1 cellular context compared by ENCODE assay signal in genomic region chr5:180809403-180810209, GRCh38.
A peak's percentile ranks its signal among the peaks of the same experiment; 100 is the strongest.
TF ChIP-seq lines count a peak whose summit lies in the region.

No MANE protein-coding gene starts in this region.

TF ChIP-seq in HepG2, 621 proteins besides CTCF, POLR2A, EP300 and RAD21 (continued from another document and continues in another):
- TF ChIP-seq MED13 (CRISPR knock-in tag; IDR thresholded peaks at IDR 0.05) (0 out of 2 replicates have a peak, but pooled peaks have one; percentile 11), ZFAT (CRISPR knock-in tag; conservative IDR thresholded peaks at IDR 0.05) (no peak), ZMAT3 (CRISPR knock-in tag; conservative IDR thresholded peaks at IDR 0.05) (0 out of 2 replicates have a peak, but pooled peaks have one; percentile 9), ZNF230 (CRISPR knock-in tag; IDR thresholded peaks at IDR 0.05) (0 out of 2 replicates have a peak, but pooled peaks have one; percentile 20), ZNF740 (CRISPR knock-in tag; IDR thresholded peaks at IDR 0.05) (0 out of 2 replicates have a peak, but pooled peaks have one; percentile 17), ZUFSP (CRISPR knock-in tag; IDR thresholded peaks at IDR 0.05; ENCODE audit: borderline replicate concordance) (no peak), CREM (IDR thresholded peaks at IDR 0.05) (peak; percentile 4; the same call in 1 of the 2 replicates), CREM (CRISPR knock-in tag; IDR thresholded peaks at IDR 0.05) (no peak), TEAD3 (CRISPR knock-in tag; optimal IDR thresholded peaks at IDR 0.05; ENCODE audit: borderline replicate concordance) (peak; percentile 12), ZBTB42 (CRISPR knock-in tag; IDR thresholded peaks at IDR 0.05) (no peak), GPBP1L1 (CRISPR knock-in tag; IDR thresholded peaks at IDR 0.05) (no peak), ZFX (CRISPR knock-in tag; IDR thresholded peaks at IDR 0.05; ENCODE audit: low read depth) (peak; percentile 65), ATF2 (CRISPR knock-in tag; IDR thresholded peaks at IDR 0.05) (peak; percentile 2; the same call in 1 of the 2 replicates), SMARCE1 (IDR thresholded peaks at IDR 0.05; ENCODE audit: borderline replicate concordance) (no peak), AFF4 (CRISPR knock-in tag; IDR thresholded peaks at IDR 0.05) (no peak), ZNF17 (CRISPR knock-in tag; IDR thresholded peaks at IDR 0.05) (0 out of 2 replicates have a peak, but pooled peaks have one; percentile 32), FOXP1 (IDR thresholded peaks at IDR 0.05) (peak; percentile 55; the same call in 1 of the 2 replicates), FOXP1 (CRISPR knock-in tag; IDR thresholded peaks at IDR 0.05) (peak; percentile 89), CAMTA2 (CRISPR knock-in tag; IDR thresholded peaks at IDR 0.05; ENCODE audit: borderline replicate concordance) (no peak), ZHX2 (IDR thresholded peaks at IDR 0.05; ENCODE audit: low read depth) (no peak), ZHX2 (CRISPR knock-in tag; IDR thresholded peaks at IDR 0.05; ENCODE audit: borderline replicate concordance) (no peak), FOSL2 (CRISPR knock-in tag; IDR thresholded peaks at IDR 0.05) (0 out of 2 replicates have a peak, but pooled peaks have one; percentile 6), ZBTB7A (CRISPR knock-in tag; IDR thresholded peaks at IDR 0.05) (0 out of 2 replicates have a peak, but pooled peaks have one; percentile 29), KDM5A (IDR thresholded peaks at IDR 0.05; ENCODE audit: borderline replicate concordance, low read length) (0 out of 2 replicates have a peak, but pooled peaks have one; percentile 74), BCL6 (CRISPR knock-in tag; IDR thresholded peaks at IDR 0.05) (0 out of 2 replicates have a peak, but pooled peaks have one; percentile 0), ERF (CRISPR knock-in tag; IDR thresholded peaks at IDR 0.05) (no peak), TFDP2 (CRISPR knock-in tag; IDR thresholded peaks at IDR 0.05) (no peak), ATF5 (CRISPR knock-in tag; IDR thresholded peaks at IDR 0.05; ENCODE audit: low read depth) (peak; percentile 11; the same call in 1 of the 2 replicates), PHF8 (CRISPR knock-in tag; IDR thresholded peaks at IDR 0.05) (peak; percentile 69; the same call in 1 of the 2 replicates), ZNF678 (CRISPR knock-in tag; IDR thresholded peaks at IDR 0.05) (no peak), ZNF180 (CRISPR knock-in tag; IDR thresholded peaks at IDR 0.05; ENCODE audit: borderline replicate concordance, low read depth) (no peak), EED (CRISPR knock-in tag; IDR thresholded peaks at IDR 0.05) (no peak), ZC3H4 (CRISPR knock-in tag; IDR thresholded peaks at IDR 0.05; ENCODE audit: borderline replicate concordance) (no peak), ARID3A (IDR thresholded peaks at IDR 0.05; ENCODE audit: low read depth, low read length) (peak; percentile 3; the same call in 1 of the 2 replicates), ELF1 (CRISPR knock-in tag; IDR thresholded peaks at IDR 0.05) (peak; percentile 27; the same call in 1 of the 2 replicates), CEBPG (CRISPR knock-in tag; IDR thresholded peaks at IDR 0.05) (no peak), PAF1 (CRISPR knock-in tag; IDR thresholded peaks at IDR 0.05) (no peak), ZNF788 (CRISPR knock-in tag; IDR thresholded peaks at IDR 0.05; ENCODE audit: borderline replicate concordance) (0 out of 2 replicates have a peak, but pooled peaks have one; percentile 18), DRAP1 (CRISPR knock-in tag; IDR thresholded peaks at IDR 0.05) (peak; percentile 46), ZNF704 (CRISPR knock-in tag; IDR thresholded peaks at IDR 0.05; ENCODE audit: borderline replicate concordance) (0 out of 2 replicates have a peak, but pooled peaks have one; percentile 9)
